1 cellular context compared by ENCODE assay signal in genomic region chr7:39534599-39534998, GRCh38.
TF ChIP-seq lines count a peak whose summit lies in the region.

No MANE protein-coding gene starts in this region.

TF ChIP-seq in K562, 482 proteins besides CTCF, POLR2A, EP300 and RAD21 (continued from another document):
- TF ChIP-seq RBM14 (IDR thresholded peaks at IDR 0.05; ENCODE audit: borderline replicate concordance, insufficient read depth, low read depth, low read length) (no peak), BCOR (IDR thresholded peaks at IDR 0.05) (no peak), BMI1 (IDR thresholded peaks at IDR 0.05; ENCODE audit: low read length) (no peak), ZNF224 (CRISPR knock-in tag; IDR thresholded peaks at IDR 0.05) (no peak), REST (CRISPR knock-in tag; IDR thresholded peaks at IDR 0.05; ENCODE audit: low read depth) (no peak), MEIS2 (IDR thresholded peaks at IDR 0.05; ENCODE audit: partially characterized antibody) (peak; percentile 37), TEAD1 (CRISPR knock-in tag; IDR thresholded peaks at IDR 0.05) (0 out of 4 replicates have a peak, but pooled peaks of 1 of the 2 experiments have one; percentile 30), STAT6 (CRISPR knock-in tag; IDR thresholded peaks at IDR 0.05) (no peak)
- TF ChIP-seq, protein P1, sequence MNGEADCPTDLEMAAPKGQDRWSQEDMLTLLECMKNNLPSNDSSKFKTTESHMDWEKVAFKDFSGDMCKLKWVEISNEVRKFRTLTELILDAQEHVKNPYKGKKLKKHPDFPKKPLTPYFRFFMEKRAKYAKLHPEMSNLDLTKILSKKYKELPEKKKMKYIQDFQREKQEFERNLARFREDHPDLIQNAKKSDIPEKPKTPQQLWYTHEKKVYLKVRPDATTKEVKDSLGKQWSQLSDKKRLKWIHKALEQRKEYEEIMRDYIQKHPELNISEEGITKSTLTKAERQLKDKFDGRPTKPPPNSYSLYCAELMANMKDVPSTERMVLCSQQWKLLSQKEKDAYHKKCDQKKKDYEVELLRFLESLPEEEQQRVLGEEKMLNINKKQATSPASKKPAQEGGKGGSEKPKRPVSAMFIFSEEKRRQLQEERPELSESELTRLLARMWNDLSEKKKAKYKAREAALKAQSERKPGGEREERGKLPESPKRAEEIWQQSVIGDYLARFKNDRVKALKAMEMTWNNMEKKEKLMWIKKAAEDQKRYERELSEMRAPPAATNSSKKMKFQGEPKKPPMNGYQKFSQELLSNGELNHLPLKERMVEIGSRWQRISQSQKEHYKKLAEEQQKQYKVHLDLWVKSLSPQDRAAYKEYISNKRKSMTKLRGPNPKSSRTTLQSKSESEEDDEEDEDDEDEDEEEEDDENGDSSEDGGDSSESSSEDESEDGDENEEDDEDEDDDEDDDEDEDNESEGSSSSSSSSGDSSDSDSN (IDR thresholded peaks at IDR 0.05; ENCODE audit: borderline replicate concordance in 1 of 2, low read depth in 2 of 2, low read length in 2 of 2): no peak
